ENCODE assay signal across 1 cellular context in genomic region chr21:29649370-29649963, GRCh38.
TF ChIP-seq lines count a peak whose summit lies in the region.

No MANE protein-coding gene starts in this region.

TF ChIP-seq in K562, 482 proteins besides CTCF, POLR2A, EP300 and RAD21 (continued from another document):
- TF ChIP-seq, protein P1, sequence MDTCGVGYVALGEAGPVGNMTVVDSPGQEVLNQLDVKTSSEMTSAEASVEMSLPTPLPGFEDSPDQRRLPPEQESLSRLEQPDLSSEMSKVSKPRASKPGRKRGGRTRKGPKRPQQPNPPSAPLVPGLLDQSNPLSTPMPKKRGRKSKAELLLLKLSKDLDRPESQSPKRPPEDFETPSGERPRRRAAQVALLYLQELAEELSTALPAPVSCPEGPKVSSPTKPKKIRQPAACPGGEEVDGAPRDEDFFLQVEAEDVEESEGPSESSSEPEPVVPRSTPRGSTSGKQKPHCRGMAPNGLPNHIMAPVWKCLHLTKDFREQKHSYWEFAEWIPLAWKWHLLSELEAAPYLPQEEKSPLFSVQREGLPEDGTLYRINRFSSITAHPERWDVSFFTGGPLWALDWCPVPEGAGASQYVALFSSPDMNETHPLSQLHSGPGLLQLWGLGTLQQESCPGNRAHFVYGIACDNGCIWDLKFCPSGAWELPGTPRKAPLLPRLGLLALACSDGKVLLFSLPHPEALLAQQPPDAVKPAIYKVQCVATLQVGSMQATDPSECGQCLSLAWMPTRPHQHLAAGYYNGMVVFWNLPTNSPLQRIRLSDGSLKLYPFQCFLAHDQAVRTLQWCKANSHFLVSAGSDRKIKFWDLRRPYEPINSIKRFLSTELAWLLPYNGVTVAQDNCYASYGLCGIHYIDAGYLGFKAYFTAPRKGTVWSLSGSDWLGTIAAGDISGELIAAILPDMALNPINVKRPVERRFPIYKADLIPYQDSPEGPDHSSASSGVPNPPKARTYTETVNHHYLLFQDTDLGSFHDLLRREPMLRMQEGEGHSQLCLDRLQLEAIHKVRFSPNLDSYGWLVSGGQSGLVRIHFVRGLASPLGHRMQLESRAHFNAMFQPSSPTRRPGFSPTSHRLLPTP (IDR thresholded peaks at IDR 0.05; ENCODE audit: borderline replicate concordance, extremely low read depth, insufficient read length) = no peak
- peak; percentile 34; the same call in 1 of the 2 replicates for TF ChIP-seq NFE2 (IDR thresholded peaks at IDR 0.05; ENCODE audit: low read depth)
- TF ChIP-seq MXI1 (IDR thresholded peaks at IDR 0.05; ENCODE audit: low read depth, low read length) = no peak
- no peak for TF ChIP-seq RFX5 (IDR thresholded peaks at IDR 0.05; ENCODE audit: low read depth, low read length)
- TF ChIP-seq SAP30 (IDR thresholded peaks at IDR 0.05; ENCODE audit: borderline replicate concordance, insufficient read depth, low read depth, low read length, poor library complexity, severe bottlenecking) = no peak
- peak; percentile 69 for TF ChIP-seq ELF1 (tag; IDR thresholded peaks at IDR 0.05)
- TF ChIP-seq RCOR1 (IDR thresholded peaks at IDR 0.05; ENCODE audit: borderline replicate concordance in 1 of 2, low read depth in 2 of 2, low read length in 2 of 2) = peak; percentile 31 to 95; a peak in 3 of 4 replicates
- TF ChIP-seq DMBX1 (CRISPR knock-in tag; IDR thresholded peaks at IDR 0.05; ENCODE audit: borderline replicate concordance) = peak; percentile 95
- TF ChIP-seq E2F3 (CRISPR knock-in tag; IDR thresholded peaks at IDR 0.05) = 0 out of 2 replicates have a peak, but pooled peaks have one; percentile 21
- TF ChIP-seq ELK1 (CRISPR knock-in tag; IDR thresholded peaks at IDR 0.05) = no peak
- peak; percentile 91 for TF ChIP-seq SMARCE1 (IDR thresholded peaks at IDR 0.05)
- TF ChIP-seq, protein P2, sequence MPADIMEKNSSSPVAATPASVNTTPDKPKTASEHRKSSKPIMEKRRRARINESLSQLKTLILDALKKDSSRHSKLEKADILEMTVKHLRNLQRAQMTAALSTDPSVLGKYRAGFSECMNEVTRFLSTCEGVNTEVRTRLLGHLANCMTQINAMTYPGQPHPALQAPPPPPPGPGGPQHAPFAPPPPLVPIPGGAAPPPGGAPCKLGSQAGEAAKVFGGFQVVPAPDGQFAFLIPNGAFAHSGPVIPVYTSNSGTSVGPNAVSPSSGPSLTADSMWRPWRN (IDR thresholded peaks at IDR 0.05; ENCODE audit: low read depth) = peak; percentile 93
